ENCODE assay signal across 9 cellular contexts in genomic region chr16:1966460-1966859, GRCh38. TPM values are rescaled to one million over a fixed set of nuclear protein-coding genes. Genes with fewer than 3 reads are reported as not detected.
DNase-seq lines count a peak whose midpoint lies in the region; ATAC-seq, FAIRE-seq and TF ChIP-seq lines count a peak whose summit lies in the region.
"Had no signal": no experiment of that assay in that cellular context is flagged by ENCODE, and none has a peak within 500 bp of the region (broad histone marks: within the 10 kb centered on the region; RNA-seq: fewer than 3 reads in every experiment).

Gene RNF151, plus strand, starts transcription at chr16:1966856. Its CDS starts 26 bp downstream, at chr16:1966882.

- CTCF ChIA-PET in H1 (lab: Charles Lee; ENCODE audit: partially characterized antibody) = interaction anchor here (0.6 to 3.0 kb wide), 8 partner anchors 13 to 1899 kb away, joined by 3 to 9 read pairs (median 5); no protein-coding TSS in a partner anchor

- H3K36me3 ChIP-seq in H1 (ENCODE audit: control insufficient read depth in 2 of 4, insufficient read depth in 4 of 4, low read length in 3 of 4) (peaks cover 17 to 28% (median 24%) of the 10 kb centered on the region in 4 experiments), neuron (ENCODE audit: insufficient read depth, low read length) (peaks cover 24% of the 10 kb centered on the region)

- peak within 1 kb of the TSS; percentile 86 to 98 for H3K4me2 ChIP-seq in H1 (ENCODE audit: insufficient read depth in 1 of 2, low read depth in 2 of 2, low read length in 2 of 2)

- no peak within 1 kb of the TSS for H2BK15ac ChIP-seq in H1 (ENCODE audit: low read length)

- H2BK5ac ChIP-seq in H1 (ENCODE audit: low read depth, low read length) = no peak within 1 kb of the TSS

- WGBS in H1 (ENCODE audit: extremely low coverage in 1 of 2, insufficient coverage in 1 of 2, insufficient read length in 1 of 2, insufficient replicate concordance in 2 of 2, low coverage in 1 of 2, low lambda C conversion rate in 2 of 2, missing lambda C conversion rate in 1 of 2), 2 experiments = 92% methylated on average over 6 of the region's 6 CpGs; no CpG with 5 or more reads in 1 of the 2 experiments

- no peak within 1 kb of the TSS for H2BK20ac ChIP-seq in H1 (ENCODE audit: low read length)

- H3K27ac ChIP-seq in C4-2B (peak within 1 kb of the TSS; percentile 97), H1 (ENCODE audit: low read depth, low read length) (no peak within 1 kb of the TSS), caudate nucleus (ENCODE audit: low read depth, low read length) (no peak within 1 kb of the TSS)

- H3K4me1 ChIP-seq in H1 (replicated peaks in 1 of 4; ENCODE audit: control insufficient read depth in 3 of 4, insufficient read depth in 4 of 4, low read length in 3 of 4) = peaks cover 0 to 16% (median 5%) of the 10 kb centered on the region in 4 experiments; a peak in 5 of 7 replicates
- H3K4me1 ChIP-seq in neuron (ENCODE audit: insufficient read depth, low read length) = peaks cover 25% of the 10 kb centered on the region

- H2AFZ ChIP-seq in H1 (ENCODE audit: low read length) (no peak within 1 kb of the TSS), neuron (ENCODE audit: low read depth, low read length) (no peak within 1 kb of the TSS)

- H4K20me1 ChIP-seq in H1 (replicated peaks in 1 of 2; ENCODE audit: control insufficient read depth in 1 of 2, insufficient read depth in 2 of 2, low read length in 2 of 2) = peaks cover 12 to 15% of the 10 kb centered on the region in 2 experiments

- peaks cover 18% of the 10 kb centered on the region for H3K23me2 ChIP-seq in H1 (ENCODE audit: low read depth, low read length)

- H2BK12ac ChIP-seq in H1 (ENCODE audit: low read depth, low read length) = no peak within 1 kb of the TSS

- H3K79me2 ChIP-seq in H1 (ENCODE audit: control insufficient read depth in 1 of 2, insufficient read depth in 2 of 2, low read length in 2 of 2) = peaks cover 10 to 30% of the 10 kb centered on the region in 2 experiments

- peak within 1 kb of the TSS in 3 of 4 experiments; percentile 73 to 97 (median 90); a peak in 3 of 7 replicates for H3K9ac ChIP-seq in H1 (replicated peaks in 1 of 4; ENCODE audit: extremely low read depth in 1 of 4, low read depth in 3 of 4, low read length in 3 of 4)

- no peak for ATAC-seq in GM19397 (IDR thresholded peaks at IDR 0.05; ENCODE audit: unreplicated experiment)

- no peak within 1 kb of the TSS for H3K23ac ChIP-seq in H1 (ENCODE audit: insufficient read length)

- H2AK5ac ChIP-seq in H1 (ENCODE audit: low read depth, low read length) = no peak within 1 kb of the TSS

- H3K79me1 ChIP-seq in H1 (ENCODE audit: low read depth, low read length) = peaks cover 13% of the 10 kb centered on the region

- H3K4me3 ChIP-seq in NB4 (ENCODE audit: low read depth, low read length) (peak within 1 kb of the TSS; percentile 97), H1 (ENCODE audit: extremely low read depth in 1 of 4, insufficient read depth in 2 of 4, low read depth in 3 of 4, low read length in 4 of 4) (peak within 1 kb of the TSS; percentile 98 to 99 (median 98)), neuron (ENCODE audit: low read length) (peak within 1 kb of the TSS; percentile 95)

- TF ChIP-seq CTCF in C4-2B (conservative IDR thresholded peaks at IDR 0.05) (no peak), NB4 (IDR thresholded peaks at IDR 0.05; ENCODE audit: low read depth, low read length) (no peak), H1 (IDR thresholded peaks at IDR 0.05; ENCODE audit: control extremely low read depth in 1 of 3, insufficient read depth in 1 of 3, low read depth in 1 of 3, low read length in 3 of 3) (no peak)

- no peak within 1 kb of the TSS for H3K56ac ChIP-seq in H1 (replicated peaks; ENCODE audit: insufficient read length, low read depth, low read length)

- H3K4ac ChIP-seq in H1 (replicated peaks; ENCODE audit: insufficient read length, low read depth, low read length) = no peak within 1 kb of the TSS

- TF ChIP-seq EP300 in H1 (IDR thresholded peaks at IDR 0.05; ENCODE audit: borderline replicate concordance in 1 of 2, low read depth in 2 of 2, low read length in 2 of 2) = no peak

- H4K5ac ChIP-seq in H1 (ENCODE audit: insufficient read length, low read depth, low read length) = no peak within 1 kb of the TSS

- TF ChIP-seq POLR2A in NB4 (IDR thresholded peaks at IDR 0.05; ENCODE audit: extremely low read depth, insufficient read length) (no peak), H1 (IDR thresholded peaks at IDR 0.05; ENCODE audit: control extremely low read depth in 1 of 2, low read depth in 2 of 2, low read length in 2 of 2) (no peak)

- POLR2A ChIA-PET in H1 (lab: Charles Lee; ENCODE audit: partially characterized antibody) = interaction anchor here (0.7 to 19.8 kb wide), 18 partner anchors 8 to 818 kb away, joined by 3 to 736 read pairs (median 16); partner anchors contain the start of genes EME2, FAHD1, GFER and HAGH

- no peak for FAIRE-seq in H1 (lab: Jason Lieb, UNC)

- no peak within 1 kb of the TSS for H2BK120ac ChIP-seq in H1 (replicated peaks; ENCODE audit: low read depth, low read length)

- H4K8ac ChIP-seq in H1 (ENCODE audit: extremely low read depth, insufficient read depth, low read length) = peak within 1 kb of the TSS; percentile 20; the same call in 1 of the 2 replicates

- no peak within 1 kb of the TSS for H4K91ac ChIP-seq in H1 (replicated peaks; ENCODE audit: insufficient read length, low read length)

- H3K27me3 ChIP-seq in H1 (replicated peaks in 1 of 4; ENCODE audit: control insufficient read depth in 3 of 4, extremely low read depth in 1 of 4, insufficient read depth in 3 of 4, low read length in 3 of 4) (no peaks in the 10 kb centered on the region), neuron (ENCODE audit: insufficient read depth, low read length) (no peaks in the 10 kb centered on the region)

- no peak within 1 kb of the TSS for H3K18ac ChIP-seq in H1 (ENCODE audit: extremely low read depth, low read length)

- H3K9me3 ChIP-seq in H1 (ENCODE audit: insufficient read depth in 2 of 2, low read depth in 1 of 2, low read length in 1 of 2) (no peaks in the 10 kb centered on the region), neuron (ENCODE audit: low read length) (no peaks in the 10 kb centered on the region)

- no peak for DNase-seq in NB4 (ENCODE audit: low read depth)
- no peak for DNase-seq in H1 (ENCODE audit: low read depth in 1 of 2, low spot score in 2 of 2)
- DNase-seq in caudate nucleus (lab: John Stamatoyannopoulos, UW) = no peak
- no peak for DNase-seq in glomerular visceral epithelial cell (ENCODE audit: extremely low spot score)
- no peak for DNase-seq in CD1c-positive myeloid dendritic cell (ENCODE audit: extremely low spot score)

- H3K14ac ChIP-seq in H1 (ENCODE audit: insufficient read length) = no peak within 1 kb of the TSS

- TF ChIP-seq RAD21 in H1 (IDR thresholded peaks at IDR 0.05 in 1 of 2, conservative IDR thresholded peaks at IDR 0.05 in 1 of 2; ENCODE audit: low read depth in 2 of 2, low read length in 2 of 2) = no peak

TF ChIP-seq in H1, 55 proteins besides CTCF, POLR2A, EP300 and RAD21:
- TF ChIP-seq RFX5 (IDR thresholded peaks at IDR 0.05; ENCODE audit: borderline replicate concordance, low read depth, low read length) = no peak
- TF ChIP-seq CHD1 (IDR thresholded peaks at IDR 0.05; ENCODE audit: low read depth, low read length) = no peak
- TF ChIP-seq HDAC6 (IDR thresholded peaks at IDR 0.05; ENCODE audit: low read depth, low read length) = no peak
- no peak for TF ChIP-seq EGR1 (IDR thresholded peaks at IDR 0.05; ENCODE audit: borderline replicate concordance, low read depth, low read length)
- TF ChIP-seq CREB1 (IDR thresholded peaks at IDR 0.05) = no peak
- TF ChIP-seq SP4 (IDR thresholded peaks at IDR 0.05; ENCODE audit: low read length) = no peak
- no peak for TF ChIP-seq KDM5A (IDR thresholded peaks at IDR 0.05; ENCODE audit: low read length)
- TF ChIP-seq CTBP2 (IDR thresholded peaks at IDR 0.05; ENCODE audit: borderline replicate concordance, insufficient read depth, insufficient read length, low read length) = no peak
- no peak for TF ChIP-seq RNF2 (IDR thresholded peaks at IDR 0.05; ENCODE audit: borderline replicate concordance, low read depth, low read length, missing control alignments, poor library complexity, severe bottlenecking)
- no peak for TF ChIP-seq USF2 (IDR thresholded peaks at IDR 0.05; ENCODE audit: low read length)
- no peak for TF ChIP-seq SRF (IDR thresholded peaks at IDR 0.05; ENCODE audit: low read depth, low read length)
- TF ChIP-seq POLR2AphosphoS5 (IDR thresholded peaks at IDR 0.05; ENCODE audit: low read depth, low read length) = no peak
- no peak for TF ChIP-seq RBBP5 (IDR thresholded peaks at IDR 0.05; ENCODE audit: borderline replicate concordance, low read depth, low read length)
- TF ChIP-seq TCF12 (IDR thresholded peaks at IDR 0.05; ENCODE audit: low read depth, low read length) = no peak
- TF ChIP-seq SAP30 (IDR thresholded peaks at IDR 0.05; ENCODE audit: insufficient read depth, insufficient replicate concordance, low read length) = no peak

RNA-seq across cellular contexts. Expression of gene RNF151, which starts in this region (rescaled TPM):
- not detected in 2 replicates for total RNA-seq in H1 (2021; fragmentation: NEBNext Ultra II Directional; extraction: Animal tissue kit (Norgen Biotek cat#: 25700))
- polyA plus RNA-seq in H1 (2011; rRNA removed) = 0.17 TPM in 1 of 2 replicates, not detected in the other
- polyA plus RNA-seq in H1 (2011; cell fraction: cytosol; rRNA removed) = not detected
- polyA plus RNA-seq in H1 (2011; cell fraction: nucleus; rRNA removed) = 0.37 TPM
- polyA plus RNA-seq in H1 (2012, experiment 1 of 2) = 0.31 TPM in 1 of 4 replicates, not detected in the others
- polyA plus RNA-seq in H1 (2012, experiment 2 of 2) = not detected
- not detected for polyA plus RNA-seq in H1 (2013, experiment 1 of 2)
- not detected for polyA plus RNA-seq in H1 (2013, experiment 2 of 2)
- polyA minus RNA-seq in H1 (2011; rRNA and poly(A)+ RNA removed) = not detected in 2 replicates
- polyA minus RNA-seq in H1 (2011; cell fraction: cytosol; rRNA and poly(A)+ RNA removed) = not detected
- polyA minus RNA-seq in H1 (2011; cell fraction: nucleus; rRNA and poly(A)+ RNA removed) = not detected
- total RNA-seq: LHCN-M2 had no signal
